ENCODE assay signal across 28 cellular contexts in the genomic region with DNA sequence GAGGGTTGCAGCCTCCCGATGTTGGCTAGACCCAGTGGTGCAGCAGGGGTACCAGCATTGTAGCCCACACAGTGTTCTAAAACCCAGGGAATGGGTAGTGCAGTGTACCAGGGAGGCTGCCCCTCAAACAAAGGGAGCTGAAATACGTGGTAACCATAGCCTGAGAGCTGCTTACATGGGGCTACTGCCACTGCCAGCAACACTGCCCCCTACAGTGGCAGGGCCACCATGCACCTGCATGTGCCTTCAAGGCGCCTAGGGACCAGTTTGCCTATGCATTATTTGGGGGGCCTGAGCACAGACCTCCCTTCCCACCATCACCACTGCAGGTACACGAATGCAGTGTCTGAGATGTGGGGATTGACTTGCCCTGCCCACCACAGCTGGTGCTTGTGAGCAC. TPM values are rescaled to one million over a fixed set of nuclear protein-coding genes. Genes with fewer than 3 reads are reported as not detected.
"Had no signal": no experiment of that assay in that cellular context is flagged by ENCODE, and none has a peak within 500 bp of the region (broad histone marks: within the 10 kb centered on the region; RNA-seq: fewer than 3 reads in every experiment).

No MANE protein-coding gene starts in this region.

- H3K4me1 ChIP-seq: breast epithelium, esophagus muscularis mucosa, foreskin keratinocyte, heart left ventricle, right lobe of liver, testis, transverse colon had no signal

- DNase-seq: activated CD4-positive, alpha-beta T cell treated with anti-CD3 and anti-CD28 coated beads for 36 hours; activated CD4-positive, CD25-positive, alpha-beta regulatory T cell; activated naive CD4-positive, alpha-beta T cell; activated T-cell treated with anti-CD3 and anti-CD28 coated beads for 4 hours; activated T-cell treated with anti-CD3 and anti-CD28 coated beads, Interleukin-2, amount 50 U/mL, for 72 hours; central memory CD4-positive, alpha-beta T cell; foreskin keratinocyte; heart left ventricle; islet precursor cell; left ventricle myocardium superior; right lobe of liver; stimulated activated CD4-positive, alpha-beta T cell treated with anti-CD3 and anti-CD28 coated beads, Interleukin-12 subunit alpha, Interleukin-12 subunit beta, amount 100 ng/mL, for 4 hours; stimulated activated CD4-positive, alpha-beta T cell treated with anti-CD3 and anti-CD28 coated beads, Interleukin-4, amount 100 ng/mL, for 1 hour; stimulated activated naive CD8-positive, alpha-beta T cell treated with anti-CD3 and anti-CD28 coated beads, Interleukin-15, Interleukin-2, amounts not matched to agents 100 U/mL and 50 U/mL, for 24 hours; T-helper 2 cell; testis; transverse colon had no signal

- H3K27ac ChIP-seq: breast epithelium, esophagus muscularis mucosa, foreskin keratinocyte, heart left ventricle, neutrophil, right lobe of liver, skin epidermis, testis, transverse colon had no signal

- H3K4me3 ChIP-seq: breast epithelium, esophagus muscularis mucosa, heart left ventricle, right lobe of liver, skin epidermis, testis, transverse colon had no signal

- ATAC-seq: activated CD4-positive, alpha-beta T cell treated with anti-CD3 and anti-CD28 coated beads for 36 hours; activated naive CD4-positive, alpha-beta T cell treated with anti-CD3 and anti-CD28 coated beads, Interleukin-2, amount 50 U/mL, for 72 hours; activated T-cell treated with anti-CD3 and anti-CD28 coated beads, Interleukin-2, amount 50 U/mL, for 72 hours; foreskin keratinocyte; heart left ventricle; left ventricle myocardium superior; stimulated activated naive CD8-positive, alpha-beta T cell treated with anti-CD3 and anti-CD28 coated beads, Interleukin-15, Interleukin-2, amounts not matched to agents 100 U/mL and 50 U/mL, for 24 hours had no signal

- H3K9me3 ChIP-seq: neutrophil, right lobe of liver, testis, transverse colon had no signal

- H3K36me3 ChIP-seq: breast epithelium, esophagus muscularis mucosa, heart left ventricle, neutrophil, right lobe of liver, transverse colon had no signal

- H3K27me3 ChIP-seq: esophagus muscularis mucosa, foreskin keratinocyte, neutrophil, right lobe of liver, testis, transverse colon had no signal

RNA-seq across cellular contexts. Expression of gene BMP15, which starts 21.0 kb away (rescaled TPM):
- total RNA-seq: activated CD4-positive, alpha-beta T cell treated with anti-CD3 and anti-CD28 coated beads for 36 hours; activated naive CD4-positive, alpha-beta T cell treated with anti-CD3 and anti-CD28 coated beads, Interleukin-2, amount 50 U/mL, for 72 hours; activated T-cell treated with anti-CD3 and anti-CD28 coated beads, Interleukin-2, amount 50 U/mL, for 72 hours; breast epithelium; esophagus muscularis mucosa; foreskin keratinocyte; heart left ventricle; left ventricle myocardium superior; lung microvascular endothelial cell; mucosa of gallbladder; osteocyte; progenitor cell of endocrine pancreas; renal cortical epithelial cell; right lobe of liver; testis; transverse colon; urinary bladder had no signal
- polyA plus RNA-seq: foreskin keratinocyte, heart left ventricle, urinary bladder had no signal
